ENCODE assay signal across 1 cellular context in genomic region chr4:2489841-2490552, GRCh38.
TF ChIP-seq lines count a peak whose summit lies in the region.

No MANE protein-coding gene starts in this region.

TF ChIP-seq in WTC11, 78 proteins besides CTCF, POLR2A, EP300 and RAD21 (continued from another document):
- TF ChIP-seq MAX (CRISPR knock-in tag; IDR thresholded peaks at IDR 0.05) (no peak), STAT6 (CRISPR knock-in tag; conservative IDR thresholded peaks at IDR 0.05; ENCODE audit: low read depth) (no peak), AFF4 (CRISPR knock-in tag; IDR thresholded peaks at IDR 0.05; ENCODE audit: borderline replicate concordance) (no peak), E2F1 (CRISPR knock-in tag; IDR thresholded peaks at IDR 0.05) (no peak), ELF4 (CRISPR knock-in tag; IDR thresholded peaks at IDR 0.05; ENCODE audit: low read depth) (no peak), ATF1 (CRISPR knock-in tag; IDR thresholded peaks at IDR 0.05) (no peak), SMAD3 (CRISPR knock-in tag; IDR thresholded peaks at IDR 0.05; ENCODE audit: borderline replicate concordance) (no peak), GABPB1 (CRISPR knock-in tag; IDR thresholded peaks at IDR 0.05) (no peak), ZNF423 (CRISPR knock-in tag; IDR thresholded peaks at IDR 0.05) (no peak), ETV6 (CRISPR knock-in tag; IDR thresholded peaks at IDR 0.05) (no peak), NFATC4 (CRISPR knock-in tag; IDR thresholded peaks at IDR 0.05) (no peak), ZNF121 (CRISPR knock-in tag; IDR thresholded peaks at IDR 0.05) (no peak), SOX15 (CRISPR knock-in tag; IDR thresholded peaks at IDR 0.05) (no peak), USF1 (CRISPR knock-in tag; IDR thresholded peaks at IDR 0.05) (no peak)
TF ChIP-seq in WTC11: peak in this region for 0.
